ENCODE assay signal across 12 cellular contexts in genomic region chr17:67574658-67575293, GRCh38.
A peak's percentile ranks its signal among the peaks of the same experiment; 100 is the strongest.
DNase-seq lines count a peak whose midpoint lies in the region; ATAC-seq and TF ChIP-seq lines count a peak whose summit lies in the region.
"Had no signal": no experiment of that assay in that cellular context is flagged by ENCODE, and none has a peak within 500 bp of the region (broad histone marks: within the 10 kb centered on the region; RNA-seq: fewer than 3 reads in every experiment).

No MANE protein-coding gene starts in this region.

- H3F3A ChIP-seq in neural progenitor cell (ENCODE audit: low read depth) = no peaks in the 10 kb centered on the region

- H3K27me3 ChIP-seq in neural progenitor cell = no peaks in the 10 kb centered on the region
- no peaks in the 10 kb centered on the region for H3K27me3 ChIP-seq in aorta (ENCODE audit: control insufficient read depth in 1 of 2, insufficient read depth in 2 of 2, low read length in 1 of 2)
- H3K27me3 ChIP-seq: gastroesophageal sphincter had no signal

- H3K27ac Mint-ChIP-seq in neural progenitor cell = peak overlapping the region; percentile 17
- H3K27ac Mint-ChIP-seq: activated naive CD4-positive, alpha-beta T cell treated with anti-CD3 and anti-CD28 coated beads for 36 hours had no signal

- DNase-seq in neural progenitor cell (ENCODE audit: low spot score) (no peak), aorta (no peak), foreskin fibroblast (no peak), NK-92 (lab: John Stamatoyannopoulos, UW; ENCODE audit: unreplicated experiment) (no peak)
- DNase-seq: activated naive CD4-positive, alpha-beta T cell treated with anti-CD3 and anti-CD28 coated beads for 36 hours; DND-41; NCI-H187 treated with DMSO at 0.1 percent for 48 hours had no signal

- H3K27ac ChIP-seq in neural progenitor cell (no peak overlapping the region), aorta (ENCODE audit: low read depth in 1 of 2, low read length in 2 of 2) (no peak overlapping the region)
- H3K27ac ChIP-seq: gastroesophageal sphincter, VCaP had no signal

- H3K4me3 ChIP-seq in neural progenitor cell = no peak overlapping the region
- H3K4me3 ChIP-seq in aorta (ENCODE audit: low read length in 2 of 2) = no peak overlapping the region
- H3K4me3 ChIP-seq in foreskin fibroblast (ENCODE audit: low read depth in 1 of 2, low read length in 2 of 2) = no peak overlapping the region
- H3K4me3 ChIP-seq: gastroesophageal sphincter had no signal

- no peaks in the 10 kb centered on the region for H3K9me3 ChIP-seq in neural progenitor cell (ENCODE audit: low read depth)
- no peaks in the 10 kb centered on the region for H3K9me3 ChIP-seq in aorta (ENCODE audit: control insufficient read depth, low read length)
- H3K9me3 ChIP-seq: gastroesophageal sphincter had no signal

- H3K4me1 Mint-ChIP-seq in neural progenitor cell = peaks cover 19% of the 10 kb centered on the region

- WGBS in aorta, 2 donors = 84 to 85% methylated on average over 13 of the region's 13 CpGs

- H3K9ac ChIP-seq in neural progenitor cell = no peak overlapping the region

- peaks cover 2% of the 10 kb centered on the region for H3K36me3 Mint-ChIP-seq in neural progenitor cell

- H3K79me2 ChIP-seq in neural progenitor cell (ENCODE audit: low read depth) = no peaks in the 10 kb centered on the region

- H3K4me3 Mint-ChIP-seq in neural progenitor cell = no peak overlapping the region
- H3K4me3 Mint-ChIP-seq: activated naive CD4-positive, alpha-beta T cell treated with anti-CD3 and anti-CD28 coated beads for 36 hours had no signal

- intact Hi-C loops in aorta (cut with DNase I) = no loop called here

- H4K20me1 ChIP-seq in neural progenitor cell (ENCODE audit: low read depth) = no peaks in the 10 kb centered on the region

- H3K36me3 ChIP-seq in neural progenitor cell = no peaks in the 10 kb centered on the region
- no peaks in the 10 kb centered on the region for H3K36me3 ChIP-seq in aorta (ENCODE audit: control insufficient read depth in 1 of 2, insufficient read depth in 2 of 2, low read length in 1 of 2)

- TF ChIP-seq CTCF in neural progenitor cell (IDR thresholded peaks at IDR 0.05) (no peak), foreskin fibroblast (IDR thresholded peaks at IDR 0.05; ENCODE audit: low read depth, low read length) (no peak)

- ATAC-seq in GM18867 (IDR thresholded peaks at IDR 0.05; ENCODE audit: unreplicated experiment) (peak; percentile 44), GM21529 (IDR thresholded peaks at IDR 0.05; ENCODE audit: unreplicated experiment) (peak; percentile 35), HG03457 (IDR thresholded peaks at IDR 0.05; ENCODE audit: unreplicated experiment) (peak; percentile 28), aorta (ENCODE audit: low FRiP score) (no peak)
- ATAC-seq: gastroesophageal sphincter had no signal

- peaks cover 9% of the 10 kb centered on the region for H3K27me3 Mint-ChIP-seq in neural progenitor cell (ENCODE audit: insufficient read depth, low read depth)

- H3K4me1 ChIP-seq in neural progenitor cell (peaks cover 11% of the 10 kb centered on the region), aorta (ENCODE audit: control insufficient read depth in 1 of 2, insufficient read depth in 2 of 2, low read length in 2 of 2) (no peaks in the 10 kb centered on the region)
- H3K4me1 ChIP-seq: gastroesophageal sphincter had no signal

- H3K4me2 ChIP-seq in neural progenitor cell = no peak overlapping the region

- H3K9me3 Mint-ChIP-seq in neural progenitor cell = no peaks in the 10 kb centered on the region
- H3K9me3 Mint-ChIP-seq: activated naive CD4-positive, alpha-beta T cell treated with anti-CD3 and anti-CD28 coated beads for 36 hours had no signal

- no peak overlapping the region for H2AFZ ChIP-seq in neural progenitor cell (replicated peaks)
